ENCODE assay signal across 11 cellular contexts in the genomic region with DNA sequence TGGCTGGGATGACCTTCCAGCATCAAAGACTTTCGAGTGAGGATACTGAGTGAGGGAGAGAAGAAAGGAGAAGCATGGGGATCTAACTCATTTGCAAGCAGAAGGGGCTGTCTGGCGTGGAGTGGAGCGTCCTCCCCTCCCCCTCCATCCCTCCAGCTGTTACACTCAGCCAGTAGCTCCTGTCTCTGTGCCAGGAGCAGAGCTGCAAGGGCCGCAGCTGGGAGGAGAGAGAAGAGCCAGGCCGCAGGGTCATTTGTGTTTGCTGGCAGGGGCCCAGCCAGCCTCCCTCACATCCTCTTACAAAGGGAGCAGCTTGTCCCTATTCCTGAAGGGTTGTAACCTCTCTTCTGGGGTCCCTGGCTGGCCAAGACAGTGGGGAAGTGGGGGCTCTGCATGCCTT. TPM values are rescaled to one million over a fixed set of nuclear protein-coding genes. Genes with fewer than 3 reads are reported as not detected.
A peak's percentile ranks its signal among the peaks of the same experiment; 100 is the strongest.
DNase-seq lines count a peak whose midpoint lies in the region; ATAC-seq and TF ChIP-seq lines count a peak whose summit lies in the region.
"Had no signal": no experiment of that assay in that cellular context is flagged by ENCODE, and none has a peak within 500 bp of the region (broad histone marks: within the 10 kb centered on the region; RNA-seq: fewer than 3 reads in every experiment).

No MANE protein-coding gene starts in this region.

- H3K9me3 ChIP-seq in adipocyte (ENCODE audit: control insufficient read depth, low read length) = no peaks in the 10 kb centered on the region
- no peaks in the 10 kb centered on the region for H3K9me3 ChIP-seq in left ventricle myocardium inferior (replicated peaks)
- H3K9me3 ChIP-seq in naive thymus-derived CD4-positive, alpha-beta T cell (ENCODE audit: control insufficient read depth in 2 of 3, low read length in 3 of 3) = no peaks in the 10 kb centered on the region

- H3K4me3 Mint-ChIP-seq in naive thymus-derived CD4-positive, alpha-beta T cell = no peak overlapping the region

- no peaks in the 10 kb centered on the region for H3K9me3 Mint-ChIP-seq in naive thymus-derived CD4-positive, alpha-beta T cell

- H3K4me1 ChIP-seq in adipocyte (ENCODE audit: control insufficient read depth, insufficient read depth, low read length) = peaks cover 8% of the 10 kb centered on the region
- H3K4me1 ChIP-seq in left ventricle myocardium inferior = peaks cover 42% of the 10 kb centered on the region
- no peaks in the 10 kb centered on the region for H3K4me1 ChIP-seq in naive thymus-derived CD4-positive, alpha-beta T cell (ENCODE audit: control insufficient read depth in 2 of 2, insufficient read depth in 2 of 2, low read length in 2 of 2)

- H3K27ac ChIP-seq in left ventricle myocardium inferior (replicated peaks) = peak overlapping the region; percentile 73
- no peak overlapping the region for H3K27ac ChIP-seq in naive thymus-derived CD4-positive, alpha-beta T cell (ENCODE audit: low read depth, low read length)

- no peaks in the 10 kb centered on the region for H3K36me3 Mint-ChIP-seq in naive thymus-derived CD4-positive, alpha-beta T cell

- DNase-seq in GM03348 (ENCODE audit: low spot score) (peak; percentile 82), adipocyte (ENCODE audit: low read depth) (peak; percentile 45), left ventricle myocardium inferior (peak; percentile 89), retina (peak; percentile 35), Kasumi-1 (lab: John Stamatoyannopoulos, UW) (no peak), mesenteric fat pad (ENCODE audit: low spot score) (no peak)
- no peak for DNase-seq in naive thymus-derived CD4-positive, alpha-beta T cell
- DNase-seq: activated CD4-positive, CD25-positive, alpha-beta regulatory T cell; H7; MM.1S had no signal

- intact Hi-C loops in left ventricle myocardium inferior (cut with micrococcal nuclease) = loop anchor here (5.0 kb wide), 1 partner anchor 436 kb away; no protein-coding TSS in a partner anchor
- intact Hi-C loops in naive thymus-derived CD4-positive, alpha-beta T cell (cut with micrococcal nuclease) = no loop called here

- no peak overlapping the region for H3K27ac Mint-ChIP-seq in naive thymus-derived CD4-positive, alpha-beta T cell

- peaks cover 0 to 11% (median 0%) of the 10 kb centered on the region in 5 donors for H3K27me3 Mint-ChIP-seq in naive thymus-derived CD4-positive, alpha-beta T cell

- no peak for TF ChIP-seq CTCF in left ventricle myocardium inferior (IDR thresholded peaks at IDR 0.05; ENCODE audit: borderline replicate concordance)

- no peaks in the 10 kb centered on the region for H3K27me3 ChIP-seq in adipocyte (replicated peaks; ENCODE audit: control insufficient read depth, insufficient read depth, low read length)
- no peaks in the 10 kb centered on the region for H3K27me3 ChIP-seq in left ventricle myocardium inferior (ENCODE audit: low read depth)
- no peaks in the 10 kb centered on the region for H3K27me3 ChIP-seq in naive thymus-derived CD4-positive, alpha-beta T cell (ENCODE audit: control insufficient read depth in 2 of 2, insufficient read depth in 2 of 2, low read length in 2 of 2)

- H3K4me3 ChIP-seq in adipocyte (ENCODE audit: low read length) = no peak overlapping the region
- H3K4me3 ChIP-seq in left ventricle myocardium inferior = no peak overlapping the region
- H3K4me3 ChIP-seq in naive thymus-derived CD4-positive, alpha-beta T cell (ENCODE audit: low read length) = no peak overlapping the region

- no peak overlapping the region for H3K9ac ChIP-seq in adipocyte (ENCODE audit: low read length)

- no peak for ATAC-seq in naive thymus-derived CD4-positive, alpha-beta T cell
- no peak for ATAC-seq in HG03571 (IDR thresholded peaks at IDR 0.05; ENCODE audit: unreplicated experiment)

- CTCF ChIA-PET in naive thymus-derived CD4-positive, alpha-beta T cell (lab: Charles Lee) = interaction anchor here (1.1 kb wide), 1 partner anchor 437 kb away, joined by 3 read pairs; no protein-coding TSS in a partner anchor

- H3K36me3 ChIP-seq in adipocyte (ENCODE audit: control insufficient read depth, insufficient read depth, low read length, severe bottlenecking) (no peaks in the 10 kb centered on the region), left ventricle myocardium inferior (peaks cover 22% of the 10 kb centered on the region)
- no peaks in the 10 kb centered on the region for H3K36me3 ChIP-seq in naive thymus-derived CD4-positive, alpha-beta T cell (ENCODE audit: control insufficient read depth in 2 of 3, insufficient read depth in 3 of 3, low read length in 3 of 3)

- POLR2A ChIA-PET in naive thymus-derived CD4-positive, alpha-beta T cell (lab: Charles Lee) = no interaction called here

- peaks cover 0 to 12% (median 6%) of the 10 kb centered on the region in 7 donors for H3K4me1 Mint-ChIP-seq in naive thymus-derived CD4-positive, alpha-beta T cell

RNA-seq across cellular contexts. Expression of gene NECTIN1, which starts 58.0 kb away (rescaled TPM):
- total RNA-seq in left ventricle myocardium inferior (22.9 TPM), mesenteric fat pad (11.2 TPM)
- 1 to 10 TPM in 4 of 5 experiments, under 1 TPM in 1; 0.87 to 4.2 (median 2.4) TPM for total RNA-seq in naive thymus-derived CD4-positive, alpha-beta T cell
- polyA plus RNA-seq in naive thymus-derived CD4-positive, alpha-beta T cell = 1 to 10 TPM in 1 of 2 donors, under 1 TPM in 1; 0.30 to 1.1 TPM

Comparison
In these comparisons a context has a peak if more than half of its experiments do, and no peak if none do; other contexts are left out.
1. DNase-seq: peak in GM03348 (single experiment), adipocyte (single experiment), left ventricle myocardium inferior (single experiment) and retina (single experiment); none in Kasumi-1 (0 of 2), naive thymus-derived CD4-positive, alpha-beta T cell (0 of 9) and mesenteric fat pad (single experiment).